In the genomic region with DNA sequence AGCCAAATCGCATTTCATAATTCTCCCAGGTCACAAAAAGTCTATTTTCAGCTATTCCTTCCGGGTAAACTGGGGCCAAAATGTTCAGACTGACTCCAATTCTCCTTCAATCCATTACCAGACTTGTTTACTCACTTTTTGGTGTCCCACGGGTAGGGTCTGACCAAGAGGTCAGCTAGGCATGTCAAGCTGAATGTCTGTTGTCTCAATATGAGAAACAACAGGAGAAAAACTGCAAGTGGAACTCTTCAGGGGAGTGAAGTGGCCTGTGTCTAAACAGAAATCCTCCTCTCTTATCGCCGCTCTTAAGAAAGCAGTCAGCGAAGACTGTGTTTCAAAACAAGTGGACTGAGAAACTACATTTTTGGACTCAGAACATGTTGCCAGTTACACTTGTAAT, we compare ENCODE assay signal across 21 cellular contexts.
A peak's percentile ranks its signal among the peaks of the same experiment; 100 is the strongest.
DNase-seq lines count a peak whose midpoint lies in the region; ATAC-seq and TF ChIP-seq lines count a peak whose summit lies in the region.
"Had no signal": no experiment of that assay in that cellular context is flagged by ENCODE, and none has a peak within 500 bp of the region (broad histone marks: within the 10 kb centered on the region; RNA-seq: fewer than 3 reads in every experiment).

No MANE protein-coding gene starts in this region.

- H3K27ac Mint-ChIP-seq in activated naive CD4-positive, alpha-beta T cell treated with anti-CD3 and anti-CD28 coated beads for 36 hours: no peak overlapping the region
- no peak overlapping the region for H3K27ac Mint-ChIP-seq in type B pancreatic cell
- H3K27ac Mint-ChIP-seq in CD8-positive, alpha-beta T cell: no peak overlapping the region

- DNase-seq in Right ventricle myocardium inferior (ENCODE audit: missing footprints) (no peak), cardiac septum (ENCODE audit: low spot score) (no peak), left ventricle myocardium superior (no peak), type B pancreatic cell (ENCODE audit: extremely low spot score, unreplicated experiment) (no peak)
- no peak for DNase-seq in activated naive CD4-positive, alpha-beta T cell treated with anti-CD3 and anti-CD28 coated beads for 36 hours
- no peak for DNase-seq in CD8-positive, alpha-beta T cell
- DNase-seq: C1 segment of cervical spinal cord; Caco-2; CD4-positive, alpha-beta memory T cell; DND-41; KBM-7; MV-4-11; NCI-H1105; NCI-H1436 treated with DMSO at 0.1 percent for 48 hours; NCI-H187 treated with DMSO at 0.1 percent for 48 hours; NCI-H2171; NCI-H526; PC-9; SHP77 had no signal

- CTCF ChIA-PET in activated naive CD4-positive, alpha-beta T cell treated with anti-CD3 and anti-CD28 coated beads for 36 hours (lab: Charles Lee): no interaction called here
- CTCF ChIA-PET in CD8-positive, alpha-beta T cell (lab: Charles Lee): no interaction called here

- H3K36me3 ChIP-seq in CD8-positive, alpha-beta T cell (ENCODE audit: insufficient read depth, low read length): no peaks in the 10 kb centered on the region

- no peak overlapping the region for H3K4me3 ChIP-seq in CD8-positive, alpha-beta T cell (ENCODE audit: low read depth, low read length)
- H3K4me3 ChIP-seq: PC-9 had no signal

- TF ChIP-seq CTCF in VCaP (conservative IDR thresholded peaks at IDR 0.05): no peak
- TF ChIP-seq CTCF in type B pancreatic cell (conservative IDR thresholded peaks at IDR 0.05): no peak
- TF ChIP-seq CTCF in CD8-positive, alpha-beta T cell (IDR thresholded peaks at IDR 0.05): no peak

- H3K4me1 Mint-ChIP-seq in activated naive CD4-positive, alpha-beta T cell treated with anti-CD3 and anti-CD28 coated beads for 36 hours (ENCODE audit: low read depth): peaks cover 4% of the 10 kb centered on the region
- peaks cover 27% of the 10 kb centered on the region for H3K4me1 Mint-ChIP-seq in type B pancreatic cell (ENCODE audit: unreplicated experiment)
- H3K4me1 Mint-ChIP-seq in CD8-positive, alpha-beta T cell (ENCODE audit: low read depth): peaks cover 1% of the 10 kb centered on the region

- H3K9me3 ChIP-seq in CD8-positive, alpha-beta T cell (ENCODE audit: low read length): no peaks in the 10 kb centered on the region
- H3K9me3 ChIP-seq: Caco-2 had no signal

- no peaks in the 10 kb centered on the region for H3K27me3 ChIP-seq in CD8-positive, alpha-beta T cell (ENCODE audit: insufficient read depth, low read length)

- H3K36me3 Mint-ChIP-seq in activated naive CD4-positive, alpha-beta T cell treated with anti-CD3 and anti-CD28 coated beads for 36 hours (ENCODE audit: low read depth): no peaks in the 10 kb centered on the region
- no peaks in the 10 kb centered on the region for H3K36me3 Mint-ChIP-seq in type B pancreatic cell
- H3K36me3 Mint-ChIP-seq in CD8-positive, alpha-beta T cell: no peaks in the 10 kb centered on the region
- H3K36me3 Mint-ChIP-seq: CD4-positive, alpha-beta memory T cell had no signal

- peak; percentile 48 for ATAC-seq in Right ventricle myocardium inferior
- ATAC-seq in left ventricle myocardium superior: peak; percentile 70
- ATAC-seq in CD8-positive, alpha-beta T cell: no peak
- ATAC-seq: HCT116 had no signal

- peak overlapping the region; percentile 76; the same call in 1 of the 2 replicates for H3K27ac ChIP-seq in VCaP
- H3K27ac ChIP-seq in CD8-positive, alpha-beta T cell (ENCODE audit: low read depth, low read length): no peak overlapping the region
- H3K27ac ChIP-seq: PC-9 had no signal

- intact Hi-C loops in Right ventricle myocardium inferior (cut with DNase I) (loop anchor here (5.0 kb wide), 1 partner anchor 39 kb away; no protein-coding TSS in a partner anchor), cardiac septum (cut with DNase I) (no loop called here), left ventricle myocardium superior (cut with micrococcal nuclease) (no loop called here)
- intact Hi-C loops in activated naive CD4-positive, alpha-beta T cell treated with anti-CD3 and anti-CD28 coated beads for 36 hours (cut with micrococcal nuclease): no loop called here
- intact Hi-C loops in CD8-positive, alpha-beta T cell (cut with DNase I, micrococcal nuclease): no loop called here

- no peaks in the 10 kb centered on the region for H3K27me3 Mint-ChIP-seq in activated naive CD4-positive, alpha-beta T cell treated with anti-CD3 and anti-CD28 coated beads for 36 hours (ENCODE audit: low read depth)
- peaks cover 9% of the 10 kb centered on the region for H3K27me3 Mint-ChIP-seq in type B pancreatic cell
- peaks cover 8% of the 10 kb centered on the region for H3K27me3 Mint-ChIP-seq in CD8-positive, alpha-beta T cell (ENCODE audit: low read depth)
- H3K27me3 Mint-ChIP-seq: CD4-positive, alpha-beta memory T cell had no signal

- POLR2A ChIA-PET in CD8-positive, alpha-beta T cell (lab: Charles Lee): no interaction called here

- H3K4me3 Mint-ChIP-seq in activated naive CD4-positive, alpha-beta T cell treated with anti-CD3 and anti-CD28 coated beads for 36 hours: no peak overlapping the region
- no peak overlapping the region for H3K4me3 Mint-ChIP-seq in type B pancreatic cell
- no peak overlapping the region for H3K4me3 Mint-ChIP-seq in CD8-positive, alpha-beta T cell
- H3K4me3 Mint-ChIP-seq: CD4-positive, alpha-beta memory T cell had no signal

- H3K4me1 ChIP-seq in CD8-positive, alpha-beta T cell (ENCODE audit: insufficient read depth, low read length): no peaks in the 10 kb centered on the region
- H3K4me1 ChIP-seq: Caco-2 had no signal

- H3K9me3 Mint-ChIP-seq in activated naive CD4-positive, alpha-beta T cell treated with anti-CD3 and anti-CD28 coated beads for 36 hours: no peaks in the 10 kb centered on the region
- H3K9me3 Mint-ChIP-seq in type B pancreatic cell: peaks cover 6% of the 10 kb centered on the region
- H3K9me3 Mint-ChIP-seq in CD8-positive, alpha-beta T cell: no peaks in the 10 kb centered on the region
